ENCODE assay signal across 23 cellular contexts in genomic region chr22:25998118-25998775, GRCh38.
"Had no signal": no experiment of that assay in that cellular context is flagged by ENCODE, and none has a peak within 500 bp of the region (broad histone marks: within the 10 kb centered on the region; RNA-seq: fewer than 3 reads in every experiment).

No MANE protein-coding gene starts in this region.

- H3K4me3 ChIP-seq: MG63 had no signal

- DNase-seq: activated B cell treated with CpG ODN at 0.5 μM for 24 hours; activated CD4-positive, alpha-beta T cell treated with anti-CD3 and anti-CD28 coated beads for 1 hour; activated CD4-positive, alpha-beta T cell treated with anti-CD3 and anti-CD28 coated beads, Interleukin-2, amount 10 ng/mL, durations not matched to agents 24 days and 14 days; activated CD4-positive, alpha-beta T cell treated with anti-CD3 and anti-CD28 coated beads, Interleukin-2, amount 50 U/mL, for 48 hours; activated CD8-positive, alpha-beta memory T cell treated with anti-CD3 and anti-CD28 coated beads, Interleukin-2, amount 10 ng/mL, durations not matched to agents 7 days and 5 days; activated effector memory CD4-positive, alpha-beta T cell treated with Interleukin-2 at 50 U/mL for 16 hours; activated naive CD4-positive, alpha-beta T cell treated with Interleukin-2 at 50 U/mL for 16 hours; activated naive CD8-positive, alpha-beta T cell treated with anti-CD3 and anti-CD28 coated beads, Interleukin-2, amount 50 U/mL, for 24 hours; activated T-cell treated with anti-CD3 and anti-CD28 coated beads, Interleukin-2, amount 50 U/mL, for 24 hours; amniotic stem cell; cerebellar nuclear complex; MG63; MV-4-11; NCI-H1105 treated with DMSO at 0.1 percent for 48 hours; NCI-H1436 treated with DMSO at 0.1 percent for 48 hours; NCI-H1930; NCI-H510A treated with DMSO at 0.1 percent for 48 hours; NCI-H69; PC-3; SIG-M5; T-helper 17 cell; T-helper 9 cell had no signal

- H3K36me3 ChIP-seq: MG63 had no signal

- H3K27me3 ChIP-seq: MG63 had no signal

- H3K9me3 ChIP-seq: MG63 had no signal

- ATAC-seq: activated CD8-positive, alpha-beta memory T cell treated with anti-CD3 and anti-CD28 coated beads, Interleukin-2, amount 10 ng/mL, durations not matched to agents 7 days and 5 days; activated naive CD4-positive, alpha-beta T cell treated with anti-CD3 and anti-CD28 coated beads, Interleukin-2, amount 50 U/mL, for 72 hours; activated naive CD8-positive, alpha-beta T cell treated with anti-CD3 and anti-CD28 coated beads, Interleukin-2, amount 50 U/mL, for 24 hours; PC-3; T-helper 17 cell had no signal
